Comparison of ENCODE assay signal across 8 cellular contexts in genomic region chr3:42961633-42962032, GRCh38. TPM values are rescaled to one million over a fixed set of nuclear protein-coding genes. Genes with fewer than 3 reads are reported as not detected.
DNase-seq lines count a peak whose midpoint lies in the region; ATAC-seq and TF ChIP-seq lines count a peak whose summit lies in the region.

No MANE protein-coding gene starts in this region.

- DNase-seq in stimulated activated CD4-positive, alpha-beta T cell treated with anti-CD3 and anti-CD28 coated beads, Interleukin-2, amount 100 ng/mL, for 48 hours, result peak; percentile 6 to 16
- no peak for DNase-seq in stimulated activated CD4-positive, alpha-beta T cell treated with anti-CD3 and anti-CD28 coated beads, Interleukin-1b, Interleukin-23, amount 100 ng/mL, for 48 hours
- DNase-seq in NCI-H146 treated with DMSO at 0.1 percent for 48 hours (lab: John Stamatoyannopoulos, UW; ENCODE audit: unreplicated experiment), result peak; percentile 8
- peak; percentile 29 for DNase-seq in WTC11 (ENCODE audit: low spot score)
- DNase-seq in foreskin keratinocyte, result peak in 1 of 2 donors; percentile 36
- no peak for DNase-seq in osteoblast (ENCODE audit: insufficient read length, low spot score, missing footprints)

- CTCF ChIA-PET in WTC11 (lab: Charles Lee), result interaction anchor here (0.7 to 3.1 kb wide), 56 partner anchors 8 to 1377 kb away, joined by 3 to 65 read pairs (median 4); partner anchors contain the start of genes GASK1A, SNRK, SS18L2 and TCAIM

- no peaks in the 10 kb centered on the region for H3K9me3 ChIP-seq in osteoblast (ENCODE audit: low read depth, low read length)

- no peaks in the 10 kb centered on the region; the same call in 1 of the 2 replicates for H3K27me3 Mint-ChIP-seq in WTC11 (ENCODE audit: low read depth)

- no peak overlapping the region for H3K4me3 ChIP-seq in osteoblast (ENCODE audit: insufficient read depth, low read length)

- H3K27ac ChIP-seq in foreskin keratinocyte (no peak overlapping the region), osteoblast (ENCODE audit: low read depth, low read length) (no peak overlapping the region)

- H3K27ac Mint-ChIP-seq in WTC11, result no peak overlapping the region

- no peak overlapping the region for H2AFZ ChIP-seq in osteoblast (ENCODE audit: low read length)

- H3K4me1 Mint-ChIP-seq in WTC11, result no peaks in the 10 kb centered on the region

- H3K4me1 ChIP-seq in foreskin keratinocyte, result no peaks in the 10 kb centered on the region
- H3K4me1 ChIP-seq in osteoblast (ENCODE audit: insufficient read depth, low read length), result no peaks in the 10 kb centered on the region

- peaks cover 6% of the 10 kb centered on the region; the same call in 1 of the 2 replicates for H3K9me3 Mint-ChIP-seq in WTC11

- no peaks in the 10 kb centered on the region for H3K36me3 ChIP-seq in osteoblast (ENCODE audit: insufficient read depth, low read length)

- TF ChIP-seq CTCF in WTC11 (IDR thresholded peaks at IDR 0.05) (no peak), foreskin keratinocyte (conservative IDR thresholded peaks at IDR 0.05) (peak; percentile 74), osteoblast (IDR thresholded peaks at IDR 0.05; ENCODE audit: extremely low read depth, low read depth, low read length) (peak; percentile 73)

- peak; percentile 77 for ATAC-seq in WTC11
- peak; percentile 43 for ATAC-seq in foreskin keratinocyte
- no peak for ATAC-seq in HG02885 (IDR thresholded peaks at IDR 0.05; ENCODE audit: poor library complexity, unreplicated experiment)
- no peak for ATAC-seq in HG03442 (IDR thresholded peaks at IDR 0.05; ENCODE audit: unreplicated experiment)

- POLR2A ChIA-PET in WTC11 (lab: Charles Lee), result no interaction called here

- H3K36me3 Mint-ChIP-seq in WTC11, result no peaks in the 10 kb centered on the region

- H3K27me3 ChIP-seq in foreskin keratinocyte (no peaks in the 10 kb centered on the region), osteoblast (ENCODE audit: insufficient read depth, low read length) (peaks cover 4% of the 10 kb centered on the region)

- no peaks in the 10 kb centered on the region for H4K20me1 ChIP-seq in osteoblast (ENCODE audit: insufficient read depth, low read length)

- H3K79me2 ChIP-seq in osteoblast (ENCODE audit: insufficient read depth, low read length), result no peaks in the 10 kb centered on the region

- H3K4me3 Mint-ChIP-seq in WTC11, result no peak overlapping the region

- no peak overlapping the region for H3K4me2 ChIP-seq in osteoblast (ENCODE audit: insufficient read depth, low read length)

TF ChIP-seq in WTC11, 78 proteins besides CTCF, POLR2A, EP300 and RAD21:
- TF ChIP-seq, protein P1, sequence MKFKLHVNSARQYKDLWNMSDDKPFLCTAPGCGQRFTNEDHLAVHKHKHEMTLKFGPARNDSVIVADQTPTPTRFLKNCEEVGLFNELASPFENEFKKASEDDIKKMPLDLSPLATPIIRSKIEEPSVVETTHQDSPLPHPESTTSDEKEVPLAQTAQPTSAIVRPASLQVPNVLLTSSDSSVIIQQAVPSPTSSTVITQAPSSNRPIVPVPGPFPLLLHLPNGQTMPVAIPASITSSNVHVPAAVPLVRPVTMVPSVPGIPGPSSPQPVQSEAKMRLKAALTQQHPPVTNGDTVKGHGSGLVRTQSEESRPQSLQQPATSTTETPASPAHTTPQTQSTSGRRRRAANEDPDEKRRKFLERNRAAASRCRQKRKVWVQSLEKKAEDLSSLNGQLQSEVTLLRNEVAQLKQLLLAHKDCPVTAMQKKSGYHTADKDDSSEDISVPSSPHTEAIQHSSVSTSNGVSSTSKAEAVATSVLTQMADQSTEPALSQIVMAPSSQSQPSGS (CRISPR knock-in tag; IDR thresholded peaks at IDR 0.05; ENCODE audit: borderline replicate concordance, low read depth), result no peak
- TF ChIP-seq ZNF396 (CRISPR knock-in tag; IDR thresholded peaks at IDR 0.05; ENCODE audit: borderline replicate concordance), result no peak
- no peak for TF ChIP-seq ZNF416 (CRISPR knock-in tag; IDR thresholded peaks at IDR 0.05)
- no peak for TF ChIP-seq EMX1 (CRISPR knock-in tag; IDR thresholded peaks at IDR 0.05)
- no peak for TF ChIP-seq RELA (CRISPR knock-in tag; IDR thresholded peaks at IDR 0.05; ENCODE audit: borderline replicate concordance)
- TF ChIP-seq ZNF219 (CRISPR knock-in tag; IDR thresholded peaks at IDR 0.05; ENCODE audit: borderline replicate concordance), result no peak
- TF ChIP-seq, protein P2, sequence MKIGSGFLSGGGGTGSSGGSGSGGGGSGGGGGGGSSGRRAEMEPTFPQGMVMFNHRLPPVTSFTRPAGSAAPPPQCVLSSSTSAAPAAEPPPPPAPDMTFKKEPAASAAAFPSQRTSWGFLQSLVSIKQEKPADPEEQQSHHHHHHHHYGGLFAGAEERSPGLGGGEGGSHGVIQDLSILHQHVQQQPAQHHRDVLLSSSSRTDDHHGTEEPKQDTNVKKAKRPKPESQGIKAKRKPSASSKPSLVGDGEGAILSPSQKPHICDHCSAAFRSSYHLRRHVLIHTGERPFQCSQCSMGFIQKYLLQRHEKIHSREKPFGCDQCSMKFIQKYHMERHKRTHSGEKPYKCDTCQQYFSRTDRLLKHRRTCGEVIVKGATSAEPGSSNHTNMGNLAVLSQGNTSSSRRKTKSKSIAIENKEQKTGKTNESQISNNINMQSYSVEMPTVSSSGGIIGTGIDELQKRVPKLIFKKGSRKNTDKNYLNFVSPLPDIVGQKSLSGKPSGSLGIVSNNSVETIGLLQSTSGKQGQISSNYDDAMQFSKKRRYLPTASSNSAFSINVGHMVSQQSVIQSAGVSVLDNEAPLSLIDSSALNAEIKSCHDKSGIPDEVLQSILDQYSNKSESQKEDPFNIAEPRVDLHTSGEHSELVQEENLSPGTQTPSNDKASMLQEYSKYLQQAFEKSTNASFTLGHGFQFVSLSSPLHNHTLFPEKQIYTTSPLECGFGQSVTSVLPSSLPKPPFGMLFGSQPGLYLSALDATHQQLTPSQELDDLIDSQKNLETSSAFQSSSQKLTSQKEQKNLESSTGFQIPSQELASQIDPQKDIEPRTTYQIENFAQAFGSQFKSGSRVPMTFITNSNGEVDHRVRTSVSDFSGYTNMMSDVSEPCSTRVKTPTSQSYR (CRISPR knock-in tag; IDR thresholded peaks at IDR 0.05), result no peak
- TF ChIP-seq, protein P3, sequence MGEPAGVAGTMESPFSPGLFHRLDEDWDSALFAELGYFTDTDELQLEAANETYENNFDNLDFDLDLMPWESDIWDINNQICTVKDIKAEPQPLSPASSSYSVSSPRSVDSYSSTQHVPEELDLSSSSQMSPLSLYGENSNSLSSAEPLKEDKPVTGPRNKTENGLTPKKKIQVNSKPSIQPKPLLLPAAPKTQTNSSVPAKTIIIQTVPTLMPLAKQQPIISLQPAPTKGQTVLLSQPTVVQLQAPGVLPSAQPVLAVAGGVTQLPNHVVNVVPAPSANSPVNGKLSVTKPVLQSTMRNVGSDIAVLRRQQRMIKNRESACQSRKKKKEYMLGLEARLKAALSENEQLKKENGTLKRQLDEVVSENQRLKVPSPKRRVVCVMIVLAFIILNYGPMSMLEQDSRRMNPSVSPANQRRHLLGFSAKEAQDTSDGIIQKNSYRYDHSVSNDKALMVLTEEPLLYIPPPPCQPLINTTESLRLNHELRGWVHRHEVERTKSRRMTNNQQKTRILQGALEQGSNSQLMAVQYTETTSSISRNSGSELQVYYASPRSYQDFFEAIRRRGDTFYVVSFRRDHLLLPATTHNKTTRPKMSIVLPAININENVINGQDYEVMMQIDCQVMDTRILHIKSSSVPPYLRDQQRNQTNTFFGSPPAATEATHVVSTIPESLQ (CRISPR knock-in tag; IDR thresholded peaks at IDR 0.05), result no peak
- TF ChIP-seq, protein P4, sequence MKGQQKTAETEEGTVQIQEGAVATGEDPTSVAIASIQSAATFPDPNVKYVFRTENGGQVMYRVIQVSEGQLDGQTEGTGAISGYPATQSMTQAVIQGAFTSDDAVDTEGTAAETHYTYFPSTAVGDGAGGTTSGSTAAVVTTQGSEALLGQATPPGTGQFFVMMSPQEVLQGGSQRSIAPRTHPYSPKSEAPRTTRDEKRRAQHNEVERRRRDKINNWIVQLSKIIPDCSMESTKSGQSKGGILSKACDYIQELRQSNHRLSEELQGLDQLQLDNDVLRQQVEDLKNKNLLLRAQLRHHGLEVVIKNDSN (CRISPR knock-in tag; IDR thresholded peaks at IDR 0.05), result no peak
- no peak for TF ChIP-seq CREM (CRISPR knock-in tag; IDR thresholded peaks at IDR 0.05)

RNA-seq across cellular contexts. Expression of gene GASK1A, which starts 17.5 kb away (rescaled TPM):
- total RNA-seq in WTC11 (2021) (7.1 to 9.6 TPM (median 7.7 TPM) in 3 replicates), foreskin keratinocyte (0.99 and 1.3 TPM in 2 replicates), osteoblast (0.72 and 0.88 TPM in 2 replicates)
- polyA plus RNA-seq in foreskin keratinocyte, result 0.65 and 0.74 TPM in 2 replicates

RNA-seq across cellular contexts. Expression of gene ZNF662, which starts 55.7 kb away (rescaled TPM):
- total RNA-seq in WTC11 (2021), result 2.7 to 3.5 TPM (median 2.9 TPM) in 3 replicates
- 1.7 and 2.0 TPM in 2 replicates for total RNA-seq in foreskin keratinocyte
- polyA plus RNA-seq in foreskin keratinocyte, result 1.2 TPM in 2 replicates
- total RNA-seq in osteoblast, result 4.0 and 4.1 TPM in 2 replicates

Comparison
In these comparisons a context has a peak if more than half of its experiments do, and no peak if none do; other contexts are left out.
1. DNase-seq: peak in stimulated activated CD4-positive, alpha-beta T cell treated with anti-CD3 and anti-CD28 coated beads, Interleukin-2, amount 100 ng/mL, for 48 hours (2 of 2), NCI-H146 treated with DMSO at 0.1 percent for 48 hours (single experiment) and WTC11 (single experiment); none in stimulated activated CD4-positive, alpha-beta T cell treated with anti-CD3 and anti-CD28 coated beads, Interleukin-1b, Interleukin-23, amount 100 ng/mL, for 48 hours (single experiment) and osteoblast (single experiment).
2. ATAC-seq: peak in WTC11 (single experiment) and foreskin keratinocyte (single experiment); none in HG02885 (single experiment) and HG03442 (single experiment).